In genomic region chr6:37936909-37937308, GRCh38 we compare ENCODE assay signal across 16 cellular contexts.
DNase-seq lines count a peak whose midpoint lies in the region; ATAC-seq and TF ChIP-seq lines count a peak whose summit lies in the region.
"Had no signal": no experiment of that assay in that cellular context is flagged by ENCODE, and none has a peak within 500 bp of the region (broad histone marks: within the 10 kb centered on the region; RNA-seq: fewer than 3 reads in every experiment).

No MANE protein-coding gene starts in this region.

- no peaks in the 10 kb centered on the region for H3K9me2 ChIP-seq in MM.1S (replicated peaks; ENCODE audit: insufficient read depth, low read length)

- peaks cover 8% of the 10 kb centered on the region for H3K79me2 ChIP-seq in MM.1S (ENCODE audit: low read length)

- intact Hi-C loops in natural killer cell (cut with micrococcal nuclease), result no loop called here

- TF ChIP-seq CTCF in MM.1S (IDR thresholded peaks at IDR 0.05; ENCODE audit: low read length) (no peak), natural killer cell (IDR thresholded peaks at IDR 0.05) (no peak), suprapubic skin (IDR thresholded peaks at IDR 0.05) (no peak)

- H3K27me3 Mint-ChIP-seq in activated CD8-positive, alpha-beta memory T cell treated with anti-CD3 and anti-CD28 coated beads, Interleukin-2, amount 10 ng/mL, durations not matched to agents 7 days and 5 days, result no peaks in the 10 kb centered on the region
- H3K27me3 Mint-ChIP-seq in natural killer cell (ENCODE audit: low read depth in 2 of 2), result no peaks in the 10 kb centered on the region
- H3K27me3 Mint-ChIP-seq: activated B cell treated with CpG ODN at 0.5 μM for 24 hours had no signal

- CTCF ChIA-PET in activated CD8-positive, alpha-beta memory T cell treated with anti-CD3 and anti-CD28 coated beads, Interleukin-2, amount 10 ng/mL, durations not matched to agents 7 days and 5 days (lab: Charles Lee), result interaction anchor here (0.6 kb wide), 1 partner anchor 624 kb away, joined by 3 read pairs; no protein-coding TSS in a partner anchor

- peaks cover 3% of the 10 kb centered on the region for H3K36me3 Mint-ChIP-seq in activated CD8-positive, alpha-beta memory T cell treated with anti-CD3 and anti-CD28 coated beads, Interleukin-2, amount 10 ng/mL, durations not matched to agents 7 days and 5 days
- H3K36me3 Mint-ChIP-seq in natural killer cell, result no peaks in the 10 kb centered on the region

- no peak overlapping the region for H2AFZ ChIP-seq in MM.1S (ENCODE audit: low read length)

- peaks cover 23% of the 10 kb centered on the region for H3K4me1 Mint-ChIP-seq in activated CD8-positive, alpha-beta memory T cell treated with anti-CD3 and anti-CD28 coated beads, Interleukin-2, amount 10 ng/mL, durations not matched to agents 7 days and 5 days
- peaks cover 47 to 55% of the 10 kb centered on the region in 2 donors for H3K4me1 Mint-ChIP-seq in natural killer cell

- no peak overlapping the region for H3K4me2 ChIP-seq in MM.1S (ENCODE audit: low read depth, low read length)
- H3K4me2 ChIP-seq: A549 had no signal

- no peak overlapping the region for H3K4me3 Mint-ChIP-seq in activated CD8-positive, alpha-beta memory T cell treated with anti-CD3 and anti-CD28 coated beads, Interleukin-2, amount 10 ng/mL, durations not matched to agents 7 days and 5 days
- H3K4me3 Mint-ChIP-seq in natural killer cell, result peak overlapping the region; percentile 64
- H3K4me3 Mint-ChIP-seq: activated B cell treated with CpG ODN at 0.5 μM for 24 hours had no signal

- DNase-seq in activated CD8-positive, alpha-beta memory T cell treated with anti-CD3 and anti-CD28 coated beads, Interleukin-2, amount 10 ng/mL, durations not matched to agents 7 days and 5 days, result no peak
- no peak for DNase-seq in activated CD8-positive, alpha-beta memory T cell treated with anti-CD3 and anti-CD28 coated beads, Interleukin-2, amount 50 U/mL, for 4 hours
- DNase-seq in MM.1S (peak; percentile 31), adipocyte (ENCODE audit: low read depth) (peak; percentile 13), natural killer cell (no peak), suprapubic skin (ENCODE audit: low spot score in 2 of 2) (no peak), ureter (ENCODE audit: low spot score) (no peak)
- DNase-seq: activated B cell treated with CpG ODN at 0.5 μM for 24 hours; activated naive CD4-positive, alpha-beta T cell; esophagus squamous epithelium; glutamatergic neuron; mesendoderm had no signal

- H3K27ac ChIP-seq in MM.1S (ENCODE audit: low read length), result no peak overlapping the region
- H3K27ac ChIP-seq in suprapubic skin, result no peak overlapping the region
- H3K27ac ChIP-seq: A549, esophagus squamous epithelium, right atrium auricular region, RWPE1 had no signal

- H4K20me1 ChIP-seq in MM.1S (ENCODE audit: insufficient read depth, low read length), result no peaks in the 10 kb centered on the region

- no peak overlapping the region for H3K9ac ChIP-seq in MM.1S (ENCODE audit: low read length)
- H3K9ac ChIP-seq in adipocyte (ENCODE audit: low read length), result no peak overlapping the region

- H3F3A ChIP-seq in MM.1S (ENCODE audit: insufficient read depth, low read length), result no peaks in the 10 kb centered on the region; the same call in 1 of the 2 replicates

- H3K9me3 ChIP-seq in MM.1S (replicated peaks; ENCODE audit: insufficient read depth, low read length) (no peaks in the 10 kb centered on the region), adipocyte (ENCODE audit: control insufficient read depth, low read length) (no peaks in the 10 kb centered on the region), suprapubic skin (no peaks in the 10 kb centered on the region)
- H3K9me3 ChIP-seq: A549, esophagus squamous epithelium, right atrium auricular region had no signal

- no peaks in the 10 kb centered on the region for H3K27me3 ChIP-seq in MM.1S (replicated peaks; ENCODE audit: insufficient read depth, low read length)
- no peaks in the 10 kb centered on the region for H3K27me3 ChIP-seq in adipocyte (replicated peaks; ENCODE audit: control insufficient read depth, insufficient read depth, low read length)
- no peaks in the 10 kb centered on the region for H3K27me3 ChIP-seq in suprapubic skin
- H3K27me3 ChIP-seq: esophagus squamous epithelium, right atrium auricular region had no signal

- no peaks in the 10 kb centered on the region for H3K9me3 Mint-ChIP-seq in activated CD8-positive, alpha-beta memory T cell treated with anti-CD3 and anti-CD28 coated beads, Interleukin-2, amount 10 ng/mL, durations not matched to agents 7 days and 5 days (ENCODE audit: low read depth)
- H3K9me3 Mint-ChIP-seq in natural killer cell, result no peaks in the 10 kb centered on the region
- H3K9me3 Mint-ChIP-seq: activated B cell treated with CpG ODN at 0.5 μM for 24 hours had no signal

- ATAC-seq in activated CD8-positive, alpha-beta memory T cell treated with anti-CD3 and anti-CD28 coated beads, Interleukin-2, amount 10 ng/mL, durations not matched to agents 7 days and 5 days, result no peak
- ATAC-seq in natural killer cell (peak in 2 of 3 donors; percentile 41 to 75), GM18502 (IDR thresholded peaks at IDR 0.05; ENCODE audit: poor library complexity, unreplicated experiment) (no peak)
- ATAC-seq: A549 had no signal

- TF ChIP-seq EP300 in suprapubic skin (IDR thresholded peaks at IDR 0.05), result no peak

- no peaks in the 10 kb centered on the region for H3K36me3 ChIP-seq in MM.1S (replicated peaks; ENCODE audit: insufficient read depth, low read length)
- H3K36me3 ChIP-seq in adipocyte (ENCODE audit: control insufficient read depth, insufficient read depth, low read length, severe bottlenecking), result no peaks in the 10 kb centered on the region
- H3K36me3 ChIP-seq in suprapubic skin, result no peaks in the 10 kb centered on the region
- H3K36me3 ChIP-seq: right atrium auricular region had no signal

- H3K4me1 ChIP-seq in MM.1S (ENCODE audit: low read length) (peaks cover 7% of the 10 kb centered on the region), adipocyte (ENCODE audit: control insufficient read depth, insufficient read depth, low read length) (peaks cover 15% of the 10 kb centered on the region), suprapubic skin (peaks cover 7% of the 10 kb centered on the region)

- TF ChIP-seq POLR2A in suprapubic skin (IDR thresholded peaks at IDR 0.05), result no peak

- H3K4me3 ChIP-seq in MM.1S (ENCODE audit: low read length) (no peak overlapping the region), adipocyte (ENCODE audit: low read length) (no peak overlapping the region), suprapubic skin (no peak overlapping the region)
- H3K4me3 ChIP-seq: A549, esophagus squamous epithelium, right atrium auricular region had no signal

- peak overlapping the region; percentile 16 for H3K27ac Mint-ChIP-seq in activated CD8-positive, alpha-beta memory T cell treated with anti-CD3 and anti-CD28 coated beads, Interleukin-2, amount 10 ng/mL, durations not matched to agents 7 days and 5 days
- peak overlapping the region; percentile 67 to 68 for H3K27ac Mint-ChIP-seq in natural killer cell
- H3K27ac Mint-ChIP-seq: activated B cell treated with CpG ODN at 0.5 μM for 24 hours had no signal

Comparison
In these comparisons a context has a peak if more than half of its experiments do, and no peak if none do; other contexts are left out.
1. ATAC-seq: peak in natural killer cell (2 of 3); none in activated CD8-positive, alpha-beta memory T cell treated with anti-CD3 and anti-CD28 coated beads, Interleukin-2, amount 10 ng/mL, durations not matched to agents 7 days and 5 days (single experiment) and GM18502 (single experiment).
2. DNase-seq: peak in MM.1S (single experiment) and adipocyte (single experiment); none in activated CD8-positive, alpha-beta memory T cell treated with anti-CD3 and anti-CD28 coated beads, Interleukin-2, amount 10 ng/mL, durations not matched to agents 7 days and 5 days (single experiment), activated CD8-positive, alpha-beta memory T cell treated with anti-CD3 and anti-CD28 coated beads, Interleukin-2, amount 50 U/mL, for 4 hours (single experiment), natural killer cell (single experiment), suprapubic skin (0 of 2) and ureter (single experiment).